ENCODE assay signal across 9 cellular contexts in genomic region chr5:174323878-174324281, GRCh38.
DNase-seq lines count a peak whose midpoint lies in the region; ATAC-seq and TF ChIP-seq lines count a peak whose summit lies in the region.
"Had no signal": no experiment of that assay in that cellular context is flagged by ENCODE, and none has a peak within 500 bp of the region (broad histone marks: within the 10 kb centered on the region; RNA-seq: fewer than 3 reads in every experiment).

No MANE protein-coding gene starts in this region.

- peak; percentile 99 for DNase-seq in DMS53 (lab: John Stamatoyannopoulos, UW)
- peak; percentile 28 for DNase-seq in KBM-7
- DNase-seq in WERI-Rb-1, result peak; percentile 26
- no peak for DNase-seq in lower lobe of right lung
- no peak for DNase-seq in mucosa of descending colon
- DNase-seq in activated T-helper 2 cell treated with anti-CD3 and anti-CD28 coated beads, Interferon-gamma antibody, Interleukin-2, Interleukin-4, amounts not matched to agents 10 μg/mL and 5 μg/mL and 100 μg/mL, durations not matched to agents 14 hours and 24 hours and 36 hours (ENCODE audit: low spot score), result no peak

- H3K9me3 Mint-ChIP-seq in activated T-helper 2 cell treated with anti-CD3 and anti-CD28 coated beads, Interferon-gamma antibody, Interleukin-2, Interleukin-4, amounts not matched to agents 10 μg/mL and 5 μg/mL and 100 μg/mL, durations not matched to agents 14 hours and 24 hours and 36 hours, result no peaks in the 10 kb centered on the region

- H3K27me3 ChIP-seq in WERI-Rb-1 (ENCODE audit: insufficient read depth, low read depth, severe bottlenecking) (peaks cover 53% of the 10 kb centered on the region), lower lobe of right lung (ENCODE audit: low read depth) (peaks cover 18% of the 10 kb centered on the region)

- H3K27ac ChIP-seq in WERI-Rb-1 (no peak overlapping the region), lower lobe of right lung (no peak overlapping the region)
- H3K27ac ChIP-seq: HL-60 had no signal

- peak; percentile 70 for ATAC-seq in GM19395 (IDR thresholded peaks at IDR 0.05; ENCODE audit: unreplicated experiment)
- peak; percentile 75 to 76 for ATAC-seq in lower lobe of right lung
- ATAC-seq in mucosa of descending colon, result no peak
- no peak for ATAC-seq in GM21786 (IDR thresholded peaks at IDR 0.05; ENCODE audit: unreplicated experiment)

- peaks cover 5% of the 10 kb centered on the region for H3K9me3 ChIP-seq in WERI-Rb-1 (ENCODE audit: severe bottlenecking)
- no peaks in the 10 kb centered on the region for H3K9me3 ChIP-seq in lower lobe of right lung
- H3K9me3 ChIP-seq in mucosa of descending colon, result no peaks in the 10 kb centered on the region

- TF ChIP-seq CTCF in WERI-Rb-1 (IDR thresholded peaks at IDR 0.05; ENCODE audit: low read depth, low read length), result no peak
- TF ChIP-seq CTCF in lower lobe of right lung (IDR thresholded peaks at IDR 0.05), result no peak
- no peak for TF ChIP-seq CTCF in mucosa of descending colon (IDR thresholded peaks at IDR 0.05)

- H3K4me3 ChIP-seq in WERI-Rb-1 (ENCODE audit: low read depth, low read length) (no peak overlapping the region), lower lobe of right lung (no peak overlapping the region), mucosa of descending colon (no peak overlapping the region)

- peaks cover 1% of the 10 kb centered on the region for H3K4me1 Mint-ChIP-seq in activated T-helper 2 cell treated with anti-CD3 and anti-CD28 coated beads, Interferon-gamma antibody, Interleukin-2, Interleukin-4, amounts not matched to agents 10 μg/mL and 5 μg/mL and 100 μg/mL, durations not matched to agents 14 hours and 24 hours and 36 hours (ENCODE audit: low read depth)

- in situ Hi-C loops in KBM-7 (cut with MboI; ENCODE audit: low pct_unique_long_range_greater_than_20kb, low sequenced_read_pairs), result loop anchor here (25.0 kb wide), 1 partner anchor 712 kb away; the partner anchor contains the start of gene BOD1

- H3K4me1 ChIP-seq in lower lobe of right lung (no peaks in the 10 kb centered on the region), mucosa of descending colon (ENCODE audit: low read depth) (no peaks in the 10 kb centered on the region)

- H3K4me3 Mint-ChIP-seq in activated T-helper 2 cell treated with anti-CD3 and anti-CD28 coated beads, Interferon-gamma antibody, Interleukin-2, Interleukin-4, amounts not matched to agents 10 μg/mL and 5 μg/mL and 100 μg/mL, durations not matched to agents 14 hours and 24 hours and 36 hours (ENCODE audit: low read depth), result no peak overlapping the region

- H3K27me3 Mint-ChIP-seq in activated T-helper 2 cell treated with anti-CD3 and anti-CD28 coated beads, Interferon-gamma antibody, Interleukin-2, Interleukin-4, amounts not matched to agents 10 μg/mL and 5 μg/mL and 100 μg/mL, durations not matched to agents 14 hours and 24 hours and 36 hours (ENCODE audit: low read depth), result peaks cover 4% of the 10 kb centered on the region

- H3K36me3 ChIP-seq in WERI-Rb-1 (no peaks in the 10 kb centered on the region), lower lobe of right lung (no peaks in the 10 kb centered on the region), mucosa of descending colon (ENCODE audit: low read depth) (no peaks in the 10 kb centered on the region)

- H3K27ac Mint-ChIP-seq in activated T-helper 2 cell treated with anti-CD3 and anti-CD28 coated beads, Interferon-gamma antibody, Interleukin-2, Interleukin-4, amounts not matched to agents 10 μg/mL and 5 μg/mL and 100 μg/mL, durations not matched to agents 14 hours and 24 hours and 36 hours, result no peak overlapping the region

- intact Hi-C loops in lower lobe of right lung (cut with DNase I), result no loop called here
- intact Hi-C loops in mucosa of descending colon (cut with DNase I, micrococcal nuclease), result no loop called here
- intact Hi-C loops in activated T-helper 2 cell treated with anti-CD3 and anti-CD28 coated beads, Interferon-gamma antibody, Interleukin-2, Interleukin-4, amounts not matched to agents 10 μg/mL and 5 μg/mL and 100 μg/mL, durations not matched to agents 14 hours and 24 hours and 36 hours (cut with micrococcal nuclease), result no loop called here

- no peaks in the 10 kb centered on the region for H3K36me3 Mint-ChIP-seq in activated T-helper 2 cell treated with anti-CD3 and anti-CD28 coated beads, Interferon-gamma antibody, Interleukin-2, Interleukin-4, amounts not matched to agents 10 μg/mL and 5 μg/mL and 100 μg/mL, durations not matched to agents 14 hours and 24 hours and 36 hours (ENCODE audit: low read depth)

Comparison
In these comparisons a context has a peak if more than half of its experiments do, and no peak if none do; other contexts are left out.
1. DNase-seq: peak in DMS53 (single experiment), KBM-7 (single experiment) and WERI-Rb-1 (single experiment); none in lower lobe of right lung (single experiment), mucosa of descending colon (0 of 3) and activated T-helper 2 cell treated with anti-CD3 and anti-CD28 coated beads, Interferon-gamma antibody, Interleukin-2, Interleukin-4, amounts not matched to agents 10 μg/mL and 5 μg/mL and 100 μg/mL, durations not matched to agents 14 hours and 24 hours and 36 hours (single experiment).
2. ATAC-seq: peak in GM19395 (single experiment) and lower lobe of right lung (2 of 2); none in mucosa of descending colon (single experiment) and GM21786 (single experiment).